Comparison of ENCODE assay signal across 8 cellular contexts in genomic region chr14:39233680-39234326, GRCh38. TPM values are rescaled to one million over a fixed set of nuclear protein-coding genes. Genes with fewer than 3 reads are reported as not detected.
A peak's percentile ranks its signal among the peaks of the same experiment; 100 is the strongest.
DNase-seq lines count a peak whose midpoint lies in the region; ATAC-seq and TF ChIP-seq lines count a peak whose summit lies in the region.

Gene MIA2 (plus strand): TSS chr14:39233915. CDS start chr14:39234115, 200 bp downstream.

- DNase-seq in AG04450 (ENCODE audit: low read depth, low spot score): no peak
- no peak for DNase-seq in Panc1 (ENCODE audit: low read depth, low spot score)
- DNase-seq in esophagus muscularis mucosa (ENCODE audit: extremely low spot score): no peak
- no peak for DNase-seq in naive thymus-derived CD8-positive, alpha-beta T cell
- DNase-seq in effector CD4-positive, alpha-beta T cell: no peak
- no peak for DNase-seq in amygdala (lab: John Stamatoyannopoulos, UW)
- no peak for DNase-seq in NCI-H1436 treated with DMSO at 0.1 percent for 48 hours (lab: John Stamatoyannopoulos, UW)

- H3K27ac ChIP-seq in AG04450 (ENCODE audit: low read depth, low read length) (no peak within 1 kb of the TSS), Panc1 (ENCODE audit: low read length) (no peak within 1 kb of the TSS), esophagus muscularis mucosa (replicated peaks in 1 of 4) (no peak within 1 kb of the TSS)

- H3K4me1 Mint-ChIP-seq in naive thymus-derived CD8-positive, alpha-beta T cell: peaks cover 9 to 35% (median 20%) of the 10 kb centered on the region in 4 donors

- WGBS in esophagus muscularis mucosa: 76% methylated on average over 7 of the region's 7 CpGs

- no peak within 1 kb of the TSS for H3K4me3 Mint-ChIP-seq in naive thymus-derived CD8-positive, alpha-beta T cell

- no peak for TF ChIP-seq CTCF in AG04450 (IDR thresholded peaks at IDR 0.05; ENCODE audit: low read depth, low read length)
- TF ChIP-seq CTCF in Panc1 (IDR thresholded peaks at IDR 0.05): no peak
- TF ChIP-seq CTCF in esophagus muscularis mucosa (IDR thresholded peaks at IDR 0.05): no peak

- no peaks in the 10 kb centered on the region for H3K36me3 Mint-ChIP-seq in naive thymus-derived CD8-positive, alpha-beta T cell

- H3K36me3 ChIP-seq in Panc1 (ENCODE audit: control insufficient read depth, insufficient read depth, low read length) (no peaks in the 10 kb centered on the region), esophagus muscularis mucosa (no peaks in the 10 kb centered on the region)

- BruUV-seq in Panc1 (replicated peaks; lab: Mats Ljungman, UMichigan): no TSS peak

- peak within 1 kb of the TSS in 6 of 10 donors; percentile 6 to 53 (median 27) for H3K27ac Mint-ChIP-seq in naive thymus-derived CD8-positive, alpha-beta T cell

- CTCF ChIA-PET in AG04450 (lab: Charles Lee) (no interaction called here), Panc1 (lab: Charles Lee) (no interaction called here)

- no peaks in the 10 kb centered on the region for H3K27me3 Mint-ChIP-seq in naive thymus-derived CD8-positive, alpha-beta T cell

- no peak for TF ChIP-seq EP300 in esophagus muscularis mucosa (IDR thresholded peaks at IDR 0.05)

- TF ChIP-seq POLR2A in esophagus muscularis mucosa (IDR thresholded peaks at IDR 0.05; ENCODE audit: low read depth): no peak

- H3K9me3 ChIP-seq in AG04450 (ENCODE audit: control insufficient read depth, insufficient read depth, low read length) (no peaks in the 10 kb centered on the region), Panc1 (ENCODE audit: control insufficient read depth, insufficient read depth, low read depth, low read length) (no peaks in the 10 kb centered on the region), esophagus muscularis mucosa (no peaks in the 10 kb centered on the region)

- intact Hi-C loops in Panc1 (cut with micrococcal nuclease; ENCODE audit: unreplicated experiment) (loop anchor here (5.0 kb wide), 2 partner anchors 133 to 198 kb away; partner anchors contain the start of gene FBXO33), esophagus muscularis mucosa (cut with DNase I) (no loop called here)

- H3K9me3 Mint-ChIP-seq in naive thymus-derived CD8-positive, alpha-beta T cell: no peaks in the 10 kb centered on the region

- H3K4me3 ChIP-seq in AG04450 (ENCODE audit: low read depth, low read length): no peak within 1 kb of the TSS
- H3K4me3 ChIP-seq in Panc1 (ENCODE audit: low read depth in 2 of 2, low read length in 2 of 2): no peak within 1 kb of the TSS
- H3K4me3 ChIP-seq in esophagus muscularis mucosa: no peak within 1 kb of the TSS

- H3K27me3 ChIP-seq in AG04450 (ENCODE audit: control insufficient read depth, insufficient read depth, low read length): no peaks in the 10 kb centered on the region
- H3K27me3 ChIP-seq in Panc1 (ENCODE audit: control insufficient read depth, insufficient read depth, low read length): no peaks in the 10 kb centered on the region
- no peaks in the 10 kb centered on the region for H3K27me3 ChIP-seq in esophagus muscularis mucosa

- ATAC-seq in Panc1: no peak
- no peak for ATAC-seq in naive thymus-derived CD8-positive, alpha-beta T cell
- no peak for ATAC-seq in HG03469 (IDR thresholded peaks at IDR 0.05; ENCODE audit: unreplicated experiment)

- H3K4me1 ChIP-seq in Panc1 (ENCODE audit: control insufficient read depth, insufficient read depth, low read length): 0 out of 2 replicates have a peak, but pooled peaks cover 3% of the 10 kb centered on the region
- peaks cover 0 to 5% (median 0%) of the 10 kb centered on the region in 4 donors for H3K4me1 ChIP-seq in esophagus muscularis mucosa

- POLR2A ChIA-PET in AG04450 (lab: Yijun Ruan, JAX): no interaction called here
- POLR2A ChIA-PET in Panc1 (lab: Charles Lee): no interaction called here
- POLR2A ChIA-PET in naive thymus-derived CD8-positive, alpha-beta T cell (lab: Charles Lee): no interaction called here

- in situ Hi-C loops in Panc1 (cut with HindIII; ENCODE audit: low pct_unique_long_range_greater_than_20kb, low sequenced_read_pairs): no loop called here

RNA-seq across cellular contexts. Expression of gene MIA2, which starts in this region (rescaled TPM):
- polyA plus RNA-seq in AG04450 (2011; rRNA removed): 11.6 and 16.5 TPM in 2 replicates
- 7.4 and 8.8 TPM in 2 replicates for polyA minus RNA-seq in AG04450 (2011; rRNA and poly(A)+ RNA removed)
- total RNA-seq in Panc1 (2021; ENCODE audit: unreplicated experiment) (19.2 TPM), esophagus muscularis mucosa (10 to 100 TPM; 10.9 to 17.0 (median 12.6) TPM)
- polyA plus RNA-seq in Panc1 (2012; ENCODE audit: insufficient read length): 7.4 TPM
- 10 to 100 TPM; 26.0 to 26.1 TPM for total RNA-seq in naive thymus-derived CD8-positive, alpha-beta T cell
- polyA plus RNA-seq in naive thymus-derived CD8-positive, alpha-beta T cell: 10 to 100 TPM; 21.5 to 23.1 (median 22.4) TPM
